10 cellular contexts compared by ENCODE assay signal in genomic region chr16:89277049-89277448, GRCh38.
"Had no signal": no experiment of that assay in that cellular context is flagged by ENCODE, and none has a peak within 500 bp of the region (broad histone marks: within the 10 kb centered on the region; RNA-seq: fewer than 3 reads in every experiment).

No MANE protein-coding gene starts in this region.

- H3K9me3 Mint-ChIP-seq: activated T-helper 2 cell treated with anti-CD3 and anti-CD28 coated beads, Interferon-gamma antibody, Interleukin-2, Interleukin-4, amounts not matched to agents 10 μg/mL and 5 μg/mL and 100 μg/mL, durations not matched to agents 14 hours and 24 hours and 36 hours; neural crest cell had no signal

- H3K27ac ChIP-seq: breast epithelium, parathyroid adenoma had no signal

- DNase-seq: activated naive CD4-positive, alpha-beta T cell treated with anti-CD3 and anti-CD28 coated beads, Interleukin-2, amount 50 U/mL, for 16 hours; foreskin melanocyte; islet precursor cell; SIG-M5; small intestine had no signal

- H3K27ac Mint-ChIP-seq: activated T-helper 2 cell treated with anti-CD3 and anti-CD28 coated beads, Interferon-gamma antibody, Interleukin-2, Interleukin-4, amounts not matched to agents 10 μg/mL and 5 μg/mL and 100 μg/mL, durations not matched to agents 14 hours and 24 hours and 36 hours had no signal

- H3K4me3 Mint-ChIP-seq: neural crest cell had no signal

- H3K9me3 ChIP-seq: breast epithelium, tibial nerve had no signal

- H3K27me3 ChIP-seq: breast epithelium, tibial nerve had no signal
